In genomic region chr12:123232807-123233504, GRCh38 we compare ENCODE assay signal across 1 cellular context.
TF ChIP-seq lines count a peak whose summit lies in the region.

MPHOSPH9 (minus strand) TSS chr12:123233141; CDS start chr12:123230364, 2,777 bp downstream.
MTRFR (plus strand) TSS chr12:123233436; CDS start chr12:123253675, 20,239 bp downstream.

TF ChIP-seq in A549, 52 proteins besides CTCF, POLR2A, EP300 and RAD21 (continued from another document):
- TF ChIP-seq USF2 (IDR thresholded peaks at IDR 0.05) (peak; percentile 70), CBX8 (IDR thresholded peaks at IDR 0.05) (no peak), NR3C1 (IDR thresholded peaks at IDR 0.05) (no peak), CBX2 (IDR thresholded peaks at IDR 0.05; ENCODE audit: borderline replicate concordance, low read depth) (no peak), REST (IDR thresholded peaks at IDR 0.05) (peak; percentile 74), ZNF302 (CRISPR knock-in tag; IDR thresholded peaks at IDR 0.05) (no peak), PBX3 (IDR thresholded peaks at IDR 0.05) (peak; percentile 99), RARB (CRISPR knock-in tag; IDR thresholded peaks at IDR 0.05) (peak; percentile 65; the same call in 1 of the 2 replicates), TP53 (CRISPR knock-in tag; IDR thresholded peaks at IDR 0.05) (peak; percentile 65; the same call in 1 of the 2 replicates), HDAC2 (IDR thresholded peaks at IDR 0.05) (no peak), KDM5A (IDR thresholded peaks at IDR 0.05) (no peak; the same call in 1 of the 2 replicates), BCL3 (IDR thresholded peaks at IDR 0.05) (peak; percentile 99), E2F6 (IDR thresholded peaks at IDR 0.05; ENCODE audit: borderline replicate concordance, low read depth) (peak; percentile 44), MYC (IDR thresholded peaks at IDR 0.05; ENCODE audit: borderline replicate concordance, low read length) (0 out of 2 replicates have a peak, but pooled peaks have one; percentile 36), EHMT2 (IDR thresholded peaks at IDR 0.05; ENCODE audit: low read depth) (no peak), JUN (IDR thresholded peaks at IDR 0.05) (peak; percentile 93 to 98), MAX (IDR thresholded peaks at IDR 0.05) (peak; percentile 86), HOXA7 (CRISPR knock-in tag; IDR thresholded peaks at IDR 0.05) (peak; percentile 32; the same call in 1 of the 2 replicates)
